ENCODE assay signal across 25 cellular contexts in the genomic region with DNA sequence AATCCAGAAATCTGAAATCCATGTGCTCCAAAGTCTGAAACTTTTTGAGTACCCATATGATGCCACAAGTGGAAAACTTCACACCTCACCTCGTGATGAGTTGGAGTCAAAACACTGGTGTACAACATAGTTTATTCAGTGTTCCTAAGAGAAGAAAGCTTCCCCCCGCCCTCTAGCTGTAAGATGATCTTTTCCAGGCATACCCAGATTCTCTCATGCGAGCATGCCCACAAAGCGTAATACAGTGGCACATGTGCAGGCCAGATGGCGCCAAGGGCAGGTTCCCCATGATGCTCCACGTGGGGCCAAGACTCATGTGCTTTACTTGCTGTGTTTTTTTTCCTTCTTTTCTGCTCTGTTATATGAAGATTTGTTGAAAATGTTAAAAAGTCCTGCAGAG. TPM values are rescaled to one million over a fixed set of nuclear protein-coding genes. Genes with fewer than 3 reads are reported as not detected.
DNase-seq lines count a peak whose midpoint lies in the region; TF ChIP-seq lines count a peak whose summit lies in the region.
"Had no signal": no experiment of that assay in that cellular context is flagged by ENCODE, and none has a peak within 500 bp of the region (broad histone marks: within the 10 kb centered on the region; RNA-seq: fewer than 3 reads in every experiment).

No MANE protein-coding gene starts in this region.

- TF ChIP-seq CTCF in HFF-Myc (IDR thresholded peaks at IDR 0.05; ENCODE audit: low read depth, low read length, missing control alignments) (no peak), hepatocyte (IDR thresholded peaks at IDR 0.05; ENCODE audit: poor library complexity) (no peak), tibial nerve (IDR thresholded peaks at IDR 0.05) (no peak)

- TF ChIP-seq POLR2A in tibial nerve (IDR thresholded peaks at IDR 0.05): no peak

- peaks cover 18% of the 10 kb centered on the region for H4K20me1 ChIP-seq in hepatocyte (ENCODE audit: insufficient read depth, poor library complexity, severe bottlenecking)

- H3K4me3 ChIP-seq in HFF-Myc (replicated peaks; ENCODE audit: low read depth, low read length) (no peak overlapping the region), hepatocyte (no peak overlapping the region), tibial nerve (no peak overlapping the region)
- H3K4me3 ChIP-seq: colonic mucosa, uterus had no signal

- H3K4me2 ChIP-seq in hepatocyte: no peak overlapping the region

- peaks cover 62% of the 10 kb centered on the region for H3K79me2 ChIP-seq in hepatocyte

- no peaks in the 10 kb centered on the region for H3K9me2 ChIP-seq in hepatocyte (replicated peaks; ENCODE audit: insufficient read depth)

- TF ChIP-seq EP300 in tibial nerve (IDR thresholded peaks at IDR 0.05): no peak

- WGBS in hepatocyte (ENCODE audit: low lambda C conversion rate, missing lambda C conversion rate): 65% methylated on average over 6 of the region's 6 CpGs
- WGBS in tibial nerve, 2 donors: 83 to 90% methylated on average over 6 of the region's 6 CpGs

- no peaks in the 10 kb centered on the region for H3K27me3 ChIP-seq in hepatocyte
- H3K27me3 ChIP-seq in tibial nerve: no peaks in the 10 kb centered on the region
- H3K27me3 ChIP-seq: brain microvascular endothelial cell, colonic mucosa, uterus had no signal

- no peak overlapping the region for H3K27ac ChIP-seq in hepatocyte
- no peak overlapping the region for H3K27ac ChIP-seq in tibial nerve
- H3K27ac ChIP-seq: brain microvascular endothelial cell, colonic mucosa, uterus had no signal

- no peaks in the 10 kb centered on the region for H3K9me3 ChIP-seq in hepatocyte (ENCODE audit: low read depth)
- H3K9me3 ChIP-seq in tibial nerve: no peaks in the 10 kb centered on the region
- H3K9me3 ChIP-seq: colonic mucosa, uterus had no signal

- DNase-seq in AG20443 (ENCODE audit: low spot score) (peak; percentile 30), HFF-Myc (ENCODE audit: extremely low read depth, low read depth) (peak; percentile 96), cerebellum (ENCODE audit: low spot score) (peak; percentile 42), hepatocyte (ENCODE audit: low spot score) (peak; percentile 21), tibial nerve (ENCODE audit: low spot score in 2 of 2) (no peak), NCI-H1694 treated with DMSO at 0.1 percent for 48 hours (lab: John Stamatoyannopoulos, UW) (no peak)
- no peak for DNase-seq in activated CD4-positive, alpha-beta T cell treated with anti-CD3 and anti-CD28 coated beads, Interleukin-2, amount 50 U/mL, for 4 hours
- no peak for DNase-seq in activated CD4-positive, alpha-beta T cell treated with anti-CD3 and anti-CD28 coated beads, Interleukin-2, amount 50 U/mL, for 1 hour
- DNase-seq: activated B cell treated with CpG ODN at 0.5 μM for 24 hours; activated CD4-positive, alpha-beta memory T cell treated with anti-CD3 and anti-CD28 coated beads for 36 hours; activated CD8-positive, alpha-beta memory T cell treated with anti-CD3 and anti-CD28 coated beads, Interleukin-2, amount 50 U/mL, for 4 hours; activated naive CD4-positive, alpha-beta T cell treated with anti-CD3 and anti-CD28 coated beads, Interleukin-2, amount 10 ng/mL, durations not matched to agents 7 days and 5 days; brain microvascular endothelial cell; CD8-positive, alpha-beta T cell; colonic mucosa; DMS153; left colon; naive thymus-derived CD8-positive, alpha-beta T cell; NCI-H1092 treated with DMSO at 0.1 percent for 48 hours; NCI-H1930; NCI-H526 treated with DMSO at 0.1 percent for 48 hours; occipital lobe; SHP77 treated with DMSO at 0.1 percent for 48 hours; stimulated activated naive CD4-positive, alpha-beta T cell treated with Interleukin-2 at 50 U/mL for 16 hours; uterus had no signal

- H3K36me3 ChIP-seq in hepatocyte (replicated peaks; ENCODE audit: insufficient read depth, low read depth) (no peaks in the 10 kb centered on the region), tibial nerve (peaks cover 0 to 38% (median 0%) of the 10 kb centered on the region in 3 donors)
- H3K36me3 ChIP-seq: colonic mucosa, uterus had no signal

- no peak overlapping the region for H2AFZ ChIP-seq in hepatocyte

- H3K4me1 ChIP-seq in hepatocyte (ENCODE audit: insufficient read depth): no peaks in the 10 kb centered on the region
- H3K4me1 ChIP-seq in tibial nerve: peaks cover 0 to 8% (median 0%) of the 10 kb centered on the region in 4 donors
- H3K4me1 ChIP-seq: colonic mucosa, uterus had no signal

RNA-seq across cellular contexts. Expression of a gene that starts 36.2 kb away (rescaled TPM):
- total RNA-seq in cerebellum (56.1 TPM), hepatocyte (77.9 and 82.7 TPM in 2 replicates), tibial nerve (100 to 1,000 TPM in 3 of 4 donors, 10 to 100 TPM in 1; 66.8 to 104 (median 103) TPM)
- polyA plus RNA-seq in hepatocyte: 52.8 and 68.8 TPM in 2 replicates

Comparison
In these comparisons a context has a peak if more than half of its experiments do, and no peak if none do; other contexts are left out.
1. DNase-seq: peak in AG20443 (single experiment), HFF-Myc (single experiment), cerebellum (single experiment) and hepatocyte (single experiment); none in tibial nerve (0 of 2), activated CD4-positive, alpha-beta T cell treated with anti-CD3 and anti-CD28 coated beads, Interleukin-2, amount 50 U/mL, for 4 hours (0 of 2), NCI-H1694 treated with DMSO at 0.1 percent for 48 hours (single experiment) and activated CD4-positive, alpha-beta T cell treated with anti-CD3 and anti-CD28 coated beads, Interleukin-2, amount 50 U/mL, for 1 hour (single experiment).